ENCODE assay signal across 8 cellular contexts in genomic region chr7:140541513-140542192, GRCh38.
A peak's percentile ranks its signal among the peaks of the same experiment; 100 is the strongest.
DNase-seq lines count a peak whose midpoint lies in the region; ATAC-seq and FAIRE-seq lines count a peak whose summit lies in the region.

No MANE protein-coding gene starts in this region.

- no peaks in the 10 kb centered on the region for H3K27me3 ChIP-seq in iPS-20b (ENCODE audit: insufficient read depth, low read length)

- no peak for FAIRE-seq in frontal cortex (lab: Jason Lieb, UNC)

- peaks cover 15% of the 10 kb centered on the region for H3K4me1 ChIP-seq in iPS-20b (ENCODE audit: insufficient read depth, low read length)

- peak overlapping the region; percentile 51; the same call in 1 of the 2 replicates for H3K4me3 ChIP-seq in iPS-20b (ENCODE audit: low read length)

- DNase-seq in COLO829 (ENCODE audit: low spot score) (peak; percentile 99), NCI-H187 treated with DMSO at 0.1 percent for 48 hours (lab: John Stamatoyannopoulos, UW) (peak; percentile 92), astrocyte of the hippocampus (ENCODE audit: low read depth, low spot score) (peak; percentile 91), stromal cell of bone marrow (ENCODE audit: low read depth) (peak; percentile 77), frontal cortex (ENCODE audit: low spot score in 2 of 2) (no peak), CD1c-positive myeloid dendritic cell (ENCODE audit: extremely low spot score) (no peak)

- peak overlapping the region; percentile 68; the same call in 1 of the 2 replicates for H3K9ac ChIP-seq in iPS-20b (ENCODE audit: low read depth, low read length)

- no peak for ATAC-seq in GM19452 (IDR thresholded peaks at IDR 0.05; ENCODE audit: unreplicated experiment)

- no peaks in the 10 kb centered on the region for H3K36me3 ChIP-seq in iPS-20b (ENCODE audit: insufficient read depth, low read depth, low read length)

- no peaks in the 10 kb centered on the region for H3K9me3 ChIP-seq in iPS-20b (ENCODE audit: insufficient read depth, low read depth, low read length)

- peak overlapping the region; percentile 30 for H3K27ac ChIP-seq in iPS-20b (ENCODE audit: low read length)

Comparison
In these comparisons a context has a peak if more than half of its experiments do, and no peak if none do; other contexts are left out.
1. DNase-seq: peak in COLO829 (single experiment), NCI-H187 treated with DMSO at 0.1 percent for 48 hours (single experiment), astrocyte of the hippocampus (single experiment) and stromal cell of bone marrow (single experiment); none in frontal cortex (0 of 2) and CD1c-positive myeloid dendritic cell (single experiment).